ENCODE assay signal across 17 cellular contexts in genomic region chr16:11112723-11113348, GRCh38.
DNase-seq lines count a peak whose midpoint lies in the region; ATAC-seq, FAIRE-seq and TF ChIP-seq lines count a peak whose summit lies in the region.
"Had no signal": no experiment of that assay in that cellular context is flagged by ENCODE, and none has a peak within 500 bp of the region (broad histone marks: within the 10 kb centered on the region; RNA-seq: fewer than 3 reads in every experiment).

No MANE protein-coding gene starts in this region.

- no peak overlapping the region for H3K27ac Mint-ChIP-seq in CD4-positive, alpha-beta T cell

- no peaks in the 10 kb centered on the region for H3K36me3 Mint-ChIP-seq in CD4-positive, alpha-beta T cell (ENCODE audit: low read depth)

- TF ChIP-seq CTCF in CD4-positive, alpha-beta T cell (IDR thresholded peaks at IDR 0.05): no peak
- no peak for TF ChIP-seq CTCF in DND-41 (IDR thresholded peaks at IDR 0.05; ENCODE audit: borderline replicate concordance, extremely low read depth, low read length, poor library complexity, severe bottlenecking)
- TF ChIP-seq CTCF in bronchial epithelial cell (IDR thresholded peaks at IDR 0.05; ENCODE audit: insufficient read depth, low read length, severe bottlenecking): no peak

- H3K27me3 Mint-ChIP-seq in CD4-positive, alpha-beta T cell: no peaks in the 10 kb centered on the region
- H3K27me3 Mint-ChIP-seq: central memory CD8-positive, alpha-beta T cell had no signal

- no peak for DNase-seq in CD4-positive, alpha-beta T cell
- DNase-seq in DND-41 (peak; percentile 57), NCI-H345 (lab: John Stamatoyannopoulos, UW) (peak; percentile 68), bronchial epithelial cell (ENCODE audit: low read depth) (peak; percentile 52), T-helper 1 cell (no peak)
- DNase-seq: activated naive CD4-positive, alpha-beta T cell; Caco-2; mucosa of descending colon; NCI-H1930; psoas muscle; stimulated activated CD4-positive, alpha-beta T cell treated with anti-CD3 and anti-CD28 coated beads, Interleukin-1b, Interleukin-23, amount 100 ng/mL, for 48 hours had no signal

- H3K4me3 ChIP-seq in DND-41 (ENCODE audit: low read depth in 1 of 2, low read length in 2 of 2) (no peak overlapping the region), bronchial epithelial cell (ENCODE audit: low read depth, low read length) (no peak overlapping the region)
- H3K4me3 ChIP-seq: mucosa of descending colon, psoas muscle had no signal

- H3K36me3 ChIP-seq in DND-41 (ENCODE audit: insufficient read depth, low read length): peaks cover 5% of the 10 kb centered on the region; the same call in 1 of the 2 replicates
- no peaks in the 10 kb centered on the region for H3K36me3 ChIP-seq in bronchial epithelial cell (ENCODE audit: control insufficient read depth, insufficient read depth, low read length)

- no peak overlapping the region for H3K27ac ChIP-seq in CD4-positive, alpha-beta T cell (ENCODE audit: low read depth, low read length)
- H3K27ac ChIP-seq in DND-41 (ENCODE audit: low read length): peak overlapping the region; percentile 97
- H3K27ac ChIP-seq: psoas muscle had no signal

- no peaks in the 10 kb centered on the region for H3K27me3 ChIP-seq in CD4-positive, alpha-beta T cell (ENCODE audit: control insufficient read depth, insufficient read depth, low read length)
- H3K27me3 ChIP-seq in DND-41 (ENCODE audit: insufficient read depth, low read length, poor library complexity): no peaks in the 10 kb centered on the region
- no peaks in the 10 kb centered on the region for H3K27me3 ChIP-seq in bronchial epithelial cell (ENCODE audit: control insufficient read depth, insufficient read depth, low read length)

- no peaks in the 10 kb centered on the region for H3K79me2 ChIP-seq in DND-41 (ENCODE audit: insufficient read depth, low read length)

- ATAC-seq in CD4-positive, alpha-beta T cell (ENCODE audit: poor library complexity): no peak
- ATAC-seq in DND-41 (ENCODE audit: insufficient read depth, low read depth) (no peak), GM21360 (IDR thresholded peaks at IDR 0.05; ENCODE audit: unreplicated experiment) (no peak), GM18511 (IDR thresholded peaks at IDR 0.05; ENCODE audit: unreplicated experiment) (no peak)
- ATAC-seq: mucosa of descending colon, Panc1 had no signal

- H3K4me2 ChIP-seq in DND-41 (ENCODE audit: insufficient read depth, low read length): no peak overlapping the region

- peaks cover 30% of the 10 kb centered on the region for H3K4me1 Mint-ChIP-seq in CD4-positive, alpha-beta T cell (ENCODE audit: low read depth)

- no peak for FAIRE-seq in bronchial epithelial cell (lab: Jason Lieb, UNC)
- FAIRE-seq: H1, HTR-8/SVneo had no signal

- no peaks in the 10 kb centered on the region for H3K9me3 Mint-ChIP-seq in CD4-positive, alpha-beta T cell
- H3K9me3 Mint-ChIP-seq: central memory CD8-positive, alpha-beta T cell had no signal

- POLR2A ChIA-PET in CD4-positive, alpha-beta T cell (lab: Charles Lee): interaction anchor here (1.2 kb wide), 1 partner anchor 8 kb away, joined by 3 read pairs; no protein-coding TSS in a partner anchor

- no peaks in the 10 kb centered on the region for H4K20me1 ChIP-seq in DND-41 (ENCODE audit: insufficient read depth, low read length)

- intact Hi-C loops in CD4-positive, alpha-beta T cell (cut with DNase I, micrococcal nuclease): loop anchor here in 1 of 2 experiments (10.0 kb wide), 1 partner anchor 142 kb away; the partner anchor contains the start of gene SOCS1

- CTCF ChIA-PET in CD4-positive, alpha-beta T cell (lab: Charles Lee): no interaction called here

- H2AFZ ChIP-seq in DND-41 (ENCODE audit: low read depth, low read length): no peak overlapping the region

- H3K9me3 ChIP-seq in CD4-positive, alpha-beta T cell (ENCODE audit: control insufficient read depth, low read length): peaks cover 7% of the 10 kb centered on the region
- H3K9me3 ChIP-seq in DND-41 (ENCODE audit: insufficient read depth, low read length, severe bottlenecking): no peaks in the 10 kb centered on the region
- H3K9me3 ChIP-seq: Caco-2, psoas muscle had no signal

- peak overlapping the region; percentile 38 for H3K4me3 Mint-ChIP-seq in CD4-positive, alpha-beta T cell
- H3K4me3 Mint-ChIP-seq: central memory CD8-positive, alpha-beta T cell had no signal

- peak overlapping the region; percentile 13; the same call in 1 of the 2 replicates for H3K9ac ChIP-seq in DND-41 (ENCODE audit: low read depth, low read length)

- peaks cover 46% of the 10 kb centered on the region for H3K4me1 ChIP-seq in DND-41 (ENCODE audit: insufficient read depth, low read length)
- H3K4me1 ChIP-seq: Caco-2, psoas muscle had no signal

Comparison
In these comparisons a context has a peak if more than half of its experiments do, and no peak if none do; other contexts are left out.
1. DNase-seq: peak in DND-41 (single experiment), NCI-H345 (single experiment) and bronchial epithelial cell (single experiment); none in CD4-positive, alpha-beta T cell (0 of 10) and T-helper 1 cell (0 of 5).